17 cellular contexts compared by ENCODE assay signal in genomic region chr3:1251282-1252060, GRCh38.
DNase-seq lines count a peak whose midpoint lies in the region; ATAC-seq, FAIRE-seq and TF ChIP-seq lines count a peak whose summit lies in the region.
"Had no signal": no experiment of that assay in that cellular context is flagged by ENCODE, and none has a peak within 500 bp of the region (broad histone marks: within the 10 kb centered on the region; RNA-seq: fewer than 3 reads in every experiment).

No MANE protein-coding gene starts in this region.

- H2AFZ ChIP-seq in Loucy (ENCODE audit: low read length) = no peak overlapping the region

- no peak for DNase-seq in A673 (ENCODE audit: low spot score)
- DNase-seq in astrocyte of the spinal cord (ENCODE audit: low read depth, low spot score) = peak; percentile 32
- DNase-seq in iris pigment epithelial cell (ENCODE audit: low read depth) = peak; percentile 12
- DNase-seq in sigmoid colon = no peak
- DNase-seq in GM12891 (ENCODE audit: insufficient read length, low spot score) = no peak
- DNase-seq: activated CD4-positive, alpha-beta T cell treated with anti-CD3 and anti-CD28 coated beads, Interleukin-2, amount 10 ng/mL, durations not matched to agents 7 days and 5 days; effector memory CD8-positive, alpha-beta T cell; NCI-H1930; NCI-H524 treated with DMSO at 0.1 percent for 48 hours had no signal

- no peak for TF ChIP-seq EP300 in sigmoid colon (IDR thresholded peaks at IDR 0.05)

- TF ChIP-seq POLR2A in sigmoid colon (IDR thresholded peaks at IDR 0.05) (no peak), GM12891 (IDR thresholded peaks at IDR 0.05; ENCODE audit: low read depth, low read length) (no peak)

- H3K4me1 ChIP-seq in A673 (ENCODE audit: insufficient read depth, low read length, poor library complexity, severe bottlenecking) (no peaks in the 10 kb centered on the region), Loucy (ENCODE audit: insufficient read depth, low read length, poor library complexity, severe bottlenecking) (no peaks in the 10 kb centered on the region), sigmoid colon (no peaks in the 10 kb centered on the region)
- H3K4me1 ChIP-seq: HAP-1 had no signal

- H3K79me2 ChIP-seq in Loucy (ENCODE audit: insufficient read depth, low read length) = no peaks in the 10 kb centered on the region

- H3K9ac ChIP-seq in Loucy (ENCODE audit: low read depth, low read length, poor library complexity, severe bottlenecking) = no peak overlapping the region

- intact Hi-C loops in A673 (cut with micrococcal nuclease; ENCODE audit: unreplicated experiment) (no loop called here), sigmoid colon (cut with DNase I) (no loop called here)

- ATAC-seq in HG02623 (IDR thresholded peaks at IDR 0.05; ENCODE audit: unreplicated experiment) (no peak), HG03520 (IDR thresholded peaks at IDR 0.05; ENCODE audit: unreplicated experiment) (no peak)
- ATAC-seq: effector memory CD8-positive, alpha-beta T cell; GM12878; natural killer cell treated with Interleukin-12 subunit alpha and Interleukin-12 subunit beta and Interleukin-15 and Interleukin-18, amount 100 ng/mL, for 72 hours had no signal

- no TSS peak for BruUV-seq in A673 (replicated peaks; lab: Mats Ljungman, UMichigan)

- H3F3A ChIP-seq in Loucy (ENCODE audit: low read depth) = no peaks in the 10 kb centered on the region

- H3K4me3 ChIP-seq in A673 (ENCODE audit: low read depth, low read length, poor library complexity, severe bottlenecking) (no peak overlapping the region), Loucy (ENCODE audit: low read length, poor library complexity, severe bottlenecking) (no peak overlapping the region), astrocyte of the spinal cord (ENCODE audit: low read depth, low read length) (no peak overlapping the region), sigmoid colon (no peak overlapping the region)
- H3K4me3 ChIP-seq: cardiac muscle cell, GM12878, HAP-1, SK-N-MC had no signal

- TF ChIP-seq CTCF in A673 (conservative IDR thresholded peaks at IDR 0.05; ENCODE audit: low read depth, low read length) = peak; percentile 25; the same call in 1 of the 2 replicates
- TF ChIP-seq CTCF in Loucy (conservative IDR thresholded peaks at IDR 0.05; ENCODE audit: low read length) = peak; percentile 20
- peak; percentile 4 for TF ChIP-seq CTCF in astrocyte of the spinal cord (IDR thresholded peaks at IDR 0.05; ENCODE audit: low read depth, low read length)
- no peak for TF ChIP-seq CTCF in sigmoid colon (IDR thresholded peaks at IDR 0.05)

- H3K9me3 ChIP-seq in A673 (ENCODE audit: low read depth, low read length, poor library complexity, severe bottlenecking) (peaks cover 4% of the 10 kb centered on the region), Loucy (ENCODE audit: insufficient read depth, low read depth, low read length) (peaks cover 8% of the 10 kb centered on the region; the same call in 1 of the 2 replicates), sigmoid colon (no peaks in the 10 kb centered on the region)
- H3K9me3 ChIP-seq: HAP-1 had no signal

- in situ Hi-C loops in astrocyte of the spinal cord (cut with HindIII; ENCODE audit: low sequenced_read_pairs) = no loop called here

- H3K27ac ChIP-seq in A673 (ENCODE audit: low read depth, low read length, poor library complexity, severe bottlenecking) (no peak overlapping the region), sigmoid colon (no peak overlapping the region)
- H3K27ac ChIP-seq: cardiac muscle cell, SK-N-MC had no signal

- no peaks in the 10 kb centered on the region for H4K20me1 ChIP-seq in Loucy (ENCODE audit: insufficient read depth, low read length, poor library complexity, severe bottlenecking)

- no peaks in the 10 kb centered on the region for H3K27me3 ChIP-seq in A673 (replicated peaks; ENCODE audit: insufficient read depth, low read depth, low read length, poor library complexity)
- no peaks in the 10 kb centered on the region for H3K27me3 ChIP-seq in Loucy (ENCODE audit: insufficient read depth, low read length, poor library complexity, severe bottlenecking)
- no peaks in the 10 kb centered on the region for H3K27me3 ChIP-seq in sigmoid colon
- H3K27me3 ChIP-seq: cardiac muscle cell had no signal

- no peak for FAIRE-seq in GM12891 (lab: Jason Lieb, UNC)
- FAIRE-seq: GM12878 had no signal

- H3K9me2 ChIP-seq in Loucy (replicated peaks; ENCODE audit: low read depth, low read length) = no peaks in the 10 kb centered on the region

- CTCF ChIA-PET in A673 (lab: Charles Lee) = interaction anchor here (0.7 kb wide), 1 partner anchor 164 kb away, joined by 3 read pairs; no protein-coding TSS in a partner anchor

- H3K4me2 ChIP-seq in Loucy (ENCODE audit: low read depth, low read length, poor library complexity, severe bottlenecking) = no peak overlapping the region

- H3K36me3 ChIP-seq in A673 (ENCODE audit: insufficient read depth, low read length, poor library complexity, severe bottlenecking) (no peaks in the 10 kb centered on the region), Loucy (ENCODE audit: insufficient read depth, low read length) (no peaks in the 10 kb centered on the region), sigmoid colon (no peaks in the 10 kb centered on the region)
- H3K36me3 ChIP-seq: cardiac muscle cell, HAP-1 had no signal

- POLR2A ChIA-PET in A673 (lab: Charles Lee; ENCODE audit: low non-redundant PET) = no interaction called here

- 71 to 75% methylated on average over 5 of the region's 5 CpGs for WGBS in sigmoid colon, 2 donors

TF ChIP-seq in GM12891, 5 proteins besides CTCF, POLR2A, EP300 and RAD21:
- TF ChIP-seq TAF1 (IDR thresholded peaks at IDR 0.05; ENCODE audit: low read depth, low read length) (no peak), SPI1 (IDR thresholded peaks at IDR 0.05; ENCODE audit: low read depth, low read length) (no peak), PAX5 (IDR thresholded peaks at IDR 0.05; ENCODE audit: insufficient read depth, low read length, severe bottlenecking) (no peak), POLR2AphosphoS5 (IDR thresholded peaks at IDR 0.05; ENCODE audit: low read depth, low read length) (no peak), POU2F2 (IDR thresholded peaks at IDR 0.05; ENCODE audit: low read depth, low read length) (no peak)

Comparison
In these comparisons a context has a peak if more than half of its experiments do, and no peak if none do; other contexts are left out.
1. DNase-seq: peak in astrocyte of the spinal cord (single experiment) and iris pigment epithelial cell (single experiment); none in A673 (single experiment), sigmoid colon (single experiment) and GM12891 (single experiment).
2. CTCF ChIP-seq: peak in A673 (single experiment), Loucy (single experiment) and astrocyte of the spinal cord (single experiment); none in sigmoid colon (0 of 4).